38 cellular contexts compared by ENCODE assay signal in the genomic region with DNA sequence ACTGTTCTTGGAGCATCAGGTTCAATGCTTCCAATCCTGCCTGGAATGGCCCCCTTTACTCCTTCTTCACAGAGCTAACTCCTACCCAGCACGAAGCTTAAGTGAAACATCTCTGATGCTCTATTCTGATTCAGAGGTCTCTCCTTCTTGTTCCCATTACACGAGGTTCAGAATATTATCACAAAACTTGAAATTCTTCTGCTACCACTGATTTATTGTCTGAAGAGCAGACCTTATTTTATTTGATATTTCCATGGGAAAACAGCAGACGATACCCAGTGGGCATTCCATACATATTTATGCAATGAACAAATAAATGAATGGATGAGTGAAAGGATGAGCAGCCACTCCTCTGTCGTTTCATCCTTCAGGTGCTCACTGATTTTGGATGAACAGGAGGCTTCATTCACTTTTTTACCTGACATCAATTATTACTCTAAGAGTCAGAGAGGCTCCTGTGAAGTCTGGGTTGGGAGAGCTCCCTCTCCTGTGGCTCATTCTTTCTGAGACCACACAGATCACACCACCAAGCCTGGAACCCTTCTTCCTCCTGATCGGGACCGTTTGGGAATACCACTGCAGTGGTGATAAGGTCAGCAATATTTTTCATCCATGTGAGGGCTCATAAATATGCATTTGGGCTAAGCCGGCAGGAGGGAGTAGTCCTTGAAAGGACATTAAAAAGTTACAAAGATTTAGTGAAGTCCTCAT. TPM values are rescaled to one million over a fixed set of nuclear protein-coding genes. Genes with fewer than 3 reads are reported as not detected.
DNase-seq lines count a peak whose midpoint lies in the region; ATAC-seq, FAIRE-seq and TF ChIP-seq lines count a peak whose summit lies in the region.
"Had no signal": no experiment of that assay in that cellular context is flagged by ENCODE, and none has a peak within 500 bp of the region (broad histone marks: within the 10 kb centered on the region; RNA-seq: fewer than 3 reads in every experiment).

No MANE protein-coding gene starts in this region.

- peak overlapping the region in 1 of 2 experiments; percentile 15 for H3K4ac ChIP-seq in mesenchymal stem cell (ENCODE audit: low read depth in 1 of 2, low read length in 2 of 2)

- POLR2A ChIA-PET in activated CD4-positive, alpha-beta memory T cell treated with anti-CD3 and anti-CD28 coated beads for 36 hours (lab: Charles Lee) = no interaction called here

- H3K4me1 ChIP-seq in mesenchymal stem cell (ENCODE audit: control insufficient read depth, insufficient read depth, low read depth, low read length) = peaks cover 7% of the 10 kb centered on the region
- peaks cover 29% of the 10 kb centered on the region for H3K4me1 ChIP-seq in MM.1S (ENCODE audit: low read length)
- H3K4me1 ChIP-seq: colonic mucosa, upper lobe of right lung had no signal

- H3K79me2 ChIP-seq in MM.1S (ENCODE audit: low read length) = no peaks in the 10 kb centered on the region

- no peak overlapping the region for H3K4me3 ChIP-seq in brain microvascular endothelial cell (ENCODE audit: low read depth, low read length)
- H3K4me3 ChIP-seq in mesenchymal stem cell (ENCODE audit: insufficient read depth in 1 of 2, low read depth in 1 of 2, low read length in 2 of 2) = no peak overlapping the region
- no peak overlapping the region for H3K4me3 ChIP-seq in MM.1S (ENCODE audit: low read length)
- H3K4me3 ChIP-seq: colonic mucosa, left ventricle myocardium inferior, upper lobe of right lung had no signal

- H3K9me3 ChIP-seq in mesenchymal stem cell (ENCODE audit: control insufficient read depth, low read length) (no peaks in the 10 kb centered on the region), MM.1S (replicated peaks; ENCODE audit: insufficient read depth, low read length) (no peaks in the 10 kb centered on the region)
- H3K9me3 ChIP-seq: colonic mucosa, left ventricle myocardium inferior, upper lobe of right lung had no signal

- no peaks in the 10 kb centered on the region for H3K36me3 Mint-ChIP-seq in activated CD4-positive, alpha-beta memory T cell treated with anti-CD3 and anti-CD28 coated beads for 36 hours
- H3K36me3 Mint-ChIP-seq: stimulated activated effector memory CD8-positive, alpha-beta T cell treated with anti-CD3 and anti-CD28 coated beads, Interleukin-12 subunit alpha, Interleukin-12 subunit beta, amount 100 ng/mL, for 72 hours had no signal

- H3K27ac ChIP-seq in brain microvascular endothelial cell (no peak overlapping the region), mesenchymal stem cell (ENCODE audit: low read length, poor library complexity, severe bottlenecking) (peak overlapping the region; percentile 63), MM.1S (ENCODE audit: low read length) (no peak overlapping the region)
- H3K27ac ChIP-seq: colonic mucosa, left ventricle myocardium inferior, upper lobe of right lung, WERI-Rb-1 had no signal

- H3K36me3 ChIP-seq in brain microvascular endothelial cell (replicated peaks) (no peaks in the 10 kb centered on the region), mesenchymal stem cell (ENCODE audit: control insufficient read depth in 1 of 2, insufficient read depth in 2 of 2, low read depth in 1 of 2, low read length in 2 of 2) (peaks cover 0 to 1% of the 10 kb centered on the region in 2 experiments), MM.1S (replicated peaks; ENCODE audit: insufficient read depth, low read length) (no peaks in the 10 kb centered on the region)
- H3K36me3 ChIP-seq: colonic mucosa, WERI-Rb-1 had no signal

- no peak overlapping the region for H4K8ac ChIP-seq in mesenchymal stem cell (ENCODE audit: low read length)

- H2BK5ac ChIP-seq in mesenchymal stem cell (ENCODE audit: low read depth, low read length, poor library complexity, severe bottlenecking) = no peak overlapping the region

- H3K4me3 Mint-ChIP-seq in activated CD4-positive, alpha-beta memory T cell treated with anti-CD3 and anti-CD28 coated beads for 36 hours = no peak overlapping the region
- H3K4me3 Mint-ChIP-seq: activated CD4-positive, alpha-beta T cell treated with anti-CD3 and anti-CD28 coated beads, Interleukin-2, amount 10 ng/mL, durations not matched to agents 24 days and 14 days; activated naive CD8-positive, alpha-beta T cell; stimulated activated effector memory CD8-positive, alpha-beta T cell treated with anti-CD3 and anti-CD28 coated beads, Interleukin-12 subunit alpha, Interleukin-12 subunit beta, amount 100 ng/mL, for 72 hours had no signal

- peaks cover 7% of the 10 kb centered on the region for H3K79me1 ChIP-seq in mesenchymal stem cell (replicated peaks; ENCODE audit: low read length, poor library complexity, severe bottlenecking)

- H3K4me2 ChIP-seq in mesenchymal stem cell (ENCODE audit: low read length, poor library complexity, severe bottlenecking) (no peak overlapping the region), MM.1S (ENCODE audit: low read depth, low read length) (no peak overlapping the region)

- H2BK15ac ChIP-seq in mesenchymal stem cell (ENCODE audit: low read depth, poor library complexity, severe bottlenecking) = no peak overlapping the region

- H3K9ac ChIP-seq in mesenchymal stem cell (ENCODE audit: low read length) = peak overlapping the region; percentile 7
- H3K9ac ChIP-seq in MM.1S (ENCODE audit: low read length) = no peak overlapping the region

- TF ChIP-seq CTCF in brain microvascular endothelial cell (IDR thresholded peaks at IDR 0.05; ENCODE audit: low read depth, low read length, missing control alignments) = no peak
- TF ChIP-seq CTCF in MM.1S (IDR thresholded peaks at IDR 0.05; ENCODE audit: low read length) = no peak

- no peak overlapping the region for H3K14ac ChIP-seq in mesenchymal stem cell (ENCODE audit: low read length in 2 of 2)

- H3K23ac ChIP-seq in mesenchymal stem cell (ENCODE audit: low read length in 2 of 2) = peak overlapping the region in 1 of 2 experiments; percentile 78

- WGBS in mesenchymal stem cell = 77% methylated on average over 4 of the region's 7 CpGs

- no peaks in the 10 kb centered on the region for H3K27me3 ChIP-seq in brain microvascular endothelial cell (replicated peaks)
- H3K27me3 ChIP-seq in mesenchymal stem cell (ENCODE audit: control insufficient read depth in 1 of 2, insufficient read depth in 1 of 2, low read length in 2 of 2) = no peaks in the 10 kb centered on the region
- no peaks in the 10 kb centered on the region for H3K27me3 ChIP-seq in MM.1S (replicated peaks; ENCODE audit: insufficient read depth, low read length)
- H3K27me3 ChIP-seq: colonic mucosa, upper lobe of right lung had no signal

- H3K9me3 Mint-ChIP-seq in activated CD4-positive, alpha-beta memory T cell treated with anti-CD3 and anti-CD28 coated beads for 36 hours = peaks cover 2% of the 10 kb centered on the region
- H3K9me3 Mint-ChIP-seq: activated CD4-positive, alpha-beta T cell treated with anti-CD3 and anti-CD28 coated beads, Interleukin-2, amount 10 ng/mL, durations not matched to agents 24 days and 14 days; stimulated activated effector memory CD8-positive, alpha-beta T cell treated with anti-CD3 and anti-CD28 coated beads, Interleukin-12 subunit alpha, Interleukin-12 subunit beta, amount 100 ng/mL, for 72 hours had no signal

- no peak overlapping the region for H3K27ac Mint-ChIP-seq in activated CD4-positive, alpha-beta memory T cell treated with anti-CD3 and anti-CD28 coated beads for 36 hours
- H3K27ac Mint-ChIP-seq: activated CD4-positive, alpha-beta T cell treated with anti-CD3 and anti-CD28 coated beads, Interleukin-2, amount 10 ng/mL, durations not matched to agents 24 days and 14 days; activated naive CD8-positive, alpha-beta T cell; stimulated activated effector memory CD8-positive, alpha-beta T cell treated with anti-CD3 and anti-CD28 coated beads, Interleukin-12 subunit alpha, Interleukin-12 subunit beta, amount 100 ng/mL, for 72 hours had no signal

- H2AFZ ChIP-seq in mesenchymal stem cell (ENCODE audit: low read depth, low read length) = no peak overlapping the region
- no peak overlapping the region for H2AFZ ChIP-seq in MM.1S (ENCODE audit: low read length)

- H3F3A ChIP-seq in MM.1S (ENCODE audit: insufficient read depth, low read length) = no peaks in the 10 kb centered on the region

- DNase-seq in A172 (ENCODE audit: low spot score) (peak; percentile 34), HTR-8/SVneo (ENCODE audit: insufficient read length, low spot score) (peak; percentile 29), brain microvascular endothelial cell (peak; percentile 6), mesenchymal stem cell (no peak), MM.1S (no peak)
- DNase-seq in activated CD4-positive, alpha-beta memory T cell treated with anti-CD3 and anti-CD28 coated beads for 36 hours = no peak
- DNase-seq: 8988T; activated CD4-positive, alpha-beta T cell treated with anti-CD3 and anti-CD28 coated beads, Interleukin-2, amount 10 ng/mL, durations not matched to agents 24 days and 14 days; anterior cingulate cortex; colonic mucosa; effector memory CD4-positive, alpha-beta T cell; left ventricle myocardium inferior; naive B cell; NCI-H1092; NCI-H1694; NCI-H446 treated with DMSO at 0.1 percent for 48 hours; NCI-H82; occipital lobe; SHP77 treated with DMSO at 0.1 percent for 48 hours; stimulated activated CD4-positive, alpha-beta T cell treated with anti-CD3 and anti-CD28 coated beads, Interleukin-15, amount 100 ng/mL, for 24 hours; substantia nigra; T1000; upper lobe of right lung; WERI-Rb-1 had no signal

- peak overlapping the region; percentile 88 for H2AK5ac ChIP-seq in mesenchymal stem cell (ENCODE audit: low read length, severe bottlenecking)

- intact Hi-C loops in activated CD4-positive, alpha-beta memory T cell treated with anti-CD3 and anti-CD28 coated beads for 36 hours (cut with micrococcal nuclease) = no loop called here

- no peak overlapping the region for H2BK12ac ChIP-seq in mesenchymal stem cell (ENCODE audit: low read length in 2 of 2)

- ATAC-seq in HG03571 (IDR thresholded peaks at IDR 0.05; ENCODE audit: unreplicated experiment) (no peak), GM21515 (IDR thresholded peaks at IDR 0.05; ENCODE audit: unreplicated experiment) (no peak)
- ATAC-seq: stimulated activated effector memory CD8-positive, alpha-beta T cell treated with anti-CD3 and anti-CD28 coated beads, Interleukin-12 subunit alpha, Interleukin-12 subunit beta, amount 100 ng/mL, for 72 hours; upper lobe of right lung had no signal

- FAIRE-seq in HTR-8/SVneo (lab: Jason Lieb, UNC) = no peak
- FAIRE-seq: D721Med, GM18507, GM19239, H54, RCC 7860 had no signal

- no peaks in the 10 kb centered on the region for H3K27me3 Mint-ChIP-seq in activated CD4-positive, alpha-beta memory T cell treated with anti-CD3 and anti-CD28 coated beads for 36 hours
- H3K27me3 Mint-ChIP-seq: activated CD4-positive, alpha-beta T cell treated with anti-CD3 and anti-CD28 coated beads, Interleukin-2, amount 10 ng/mL, durations not matched to agents 24 days and 14 days; activated naive CD8-positive, alpha-beta T cell; naive B cell had no signal

- no peak overlapping the region for H2BK120ac ChIP-seq in mesenchymal stem cell (ENCODE audit: low read depth, low read length)

- H3K4me1 Mint-ChIP-seq in activated CD4-positive, alpha-beta memory T cell treated with anti-CD3 and anti-CD28 coated beads for 36 hours (ENCODE audit: low read depth) = peaks cover 5% of the 10 kb centered on the region
- H3K4me1 Mint-ChIP-seq: stimulated activated effector memory CD8-positive, alpha-beta T cell treated with anti-CD3 and anti-CD28 coated beads, Interleukin-12 subunit alpha, Interleukin-12 subunit beta, amount 100 ng/mL, for 72 hours had no signal

- no peak overlapping the region for H4K91ac ChIP-seq in mesenchymal stem cell (ENCODE audit: low read length)

- no peaks in the 10 kb centered on the region for H3K9me2 ChIP-seq in MM.1S (replicated peaks; ENCODE audit: insufficient read depth, low read length)

- no peaks in the 10 kb centered on the region for H4K20me1 ChIP-seq in MM.1S (ENCODE audit: insufficient read depth, low read length)

- CTCF ChIA-PET in activated CD4-positive, alpha-beta memory T cell treated with anti-CD3 and anti-CD28 coated beads for 36 hours (lab: Charles Lee) = interaction anchor here (0.7 kb wide), 1 partner anchor 32 kb away, joined by 3 read pairs; no protein-coding TSS in a partner anchor

- no peak overlapping the region for H3K18ac ChIP-seq in mesenchymal stem cell (ENCODE audit: low read depth in 1 of 2, low read length in 2 of 2)

- in situ Hi-C loops in brain microvascular endothelial cell (cut with HindIII; ENCODE audit: low pct_ligation_motif_present, low sequenced_read_pairs) = no loop called here

RNA-seq across cellular contexts. Expression of a gene that starts 25.8 kb away (rescaled TPM):
- total RNA-seq in A172 (2014; rRNA removed; shearing (Covaris generic)) = not detected in 2 replicates
- not detected for polyA plus RNA-seq in mesenchymal stem cell (2013, experiment 1 of 2)
- polyA plus RNA-seq in mesenchymal stem cell (2013, experiment 2 of 2) = not detected
- total RNA-seq in activated CD4-positive, alpha-beta memory T cell treated with anti-CD3 and anti-CD28 coated beads for 36 hours = not detected
- total RNA-seq: activated CD4-positive, alpha-beta T cell treated with anti-CD3 and anti-CD28 coated beads, Interleukin-2, amount 10 ng/mL, durations not matched to agents 24 days and 14 days; activated CD8-positive, alpha-beta memory T cell treated with anti-CD3 and anti-CD28 coated beads for 36 hours; colonic mucosa; epithelial cell of proximal tubule; glomerular endothelial cell; left ventricle myocardium inferior; mesenteric fat pad; occipital lobe; pulmonary artery endothelial cell; upper lobe of right lung had no signal

Comparison
In these comparisons a context has a peak if more than half of its experiments do, and no peak if none do; other contexts are left out.
1. DNase-seq: peak in A172 (single experiment), HTR-8/SVneo (single experiment) and brain microvascular endothelial cell (single experiment); none in mesenchymal stem cell (single experiment), MM.1S (single experiment) and activated CD4-positive, alpha-beta memory T cell treated with anti-CD3 and anti-CD28 coated beads for 36 hours (single experiment).